ENCODE assay signal across 19 cellular contexts in genomic region chr6:11534561-11534960, GRCh38. TPM values are rescaled to one million over a fixed set of nuclear protein-coding genes. Genes with fewer than 3 reads are reported as not detected.
A peak's percentile ranks its signal among the peaks of the same experiment; 100 is the strongest.
DNase-seq lines count a peak whose midpoint lies in the region; ATAC-seq, FAIRE-seq and TF ChIP-seq lines count a peak whose summit lies in the region.
"Had no signal": no experiment of that assay in that cellular context is flagged by ENCODE, and none has a peak within 500 bp of the region (broad histone marks: within the 10 kb centered on the region; RNA-seq: fewer than 3 reads in every experiment).

No MANE protein-coding gene starts in this region.

- no peaks in the 10 kb centered on the region for H4K20me1 ChIP-seq in HepG2 (ENCODE audit: insufficient read depth, low read length)

- peak overlapping the region; percentile 45 for H3K4me3 Mint-ChIP-seq in neural crest cell
- H3K4me3 Mint-ChIP-seq: CD14-positive monocyte, GM23338, HFFc6 had no signal

- peaks cover 20% of the 10 kb centered on the region for H3K4me1 Mint-ChIP-seq in neural crest cell

- WGBS in HepG2 (ENCODE audit: low lambda C conversion rate), result 48% methylated on average over 5 of the region's 5 CpGs
- 49% methylated on average over 5 of the region's 5 CpGs for WGBS in right lobe of liver (ENCODE audit: insufficient coverage, low coverage, low lambda C conversion rate, missing lambda C conversion rate)
- 65 to 82% (median 75%) methylated on average over 5 of the region's 5 CpGs for WGBS in small intestine, 3 donors

- H3K4me2 ChIP-seq in HepG2 (ENCODE audit: low read depth, low read length), result peak overlapping the region; percentile 58
- H3K4me2 ChIP-seq: A549, BLaER1, GM23338 had no signal

- H3K9ac ChIP-seq in HepG2 (ENCODE audit: insufficient read depth, low read depth, low read length), result no peak overlapping the region
- H3K9ac ChIP-seq: BLaER1 had no signal

- H3K9me3 Mint-ChIP-seq in neural crest cell, result no peaks in the 10 kb centered on the region
- H3K9me3 Mint-ChIP-seq: CD14-positive monocyte, GM23338, HFFc6 had no signal

- H3K27ac ChIP-seq in HepG2 (ENCODE audit: extremely low read length, insufficient read depth, low read length), result peak overlapping the region; percentile 27
- no peak overlapping the region for H3K27ac ChIP-seq in right lobe of liver
- no peak overlapping the region for H3K27ac ChIP-seq in small intestine (ENCODE audit: low read depth in 1 of 2, low read length in 1 of 2)
- H3K27ac ChIP-seq in A673 (ENCODE audit: low read depth, low read length, poor library complexity, severe bottlenecking), result no peak overlapping the region
- H3K27ac ChIP-seq: 22Rv1, A549, BLaER1 had no signal

- CTCF ChIA-PET in HepG2 (lab: Yijun Ruan, JAX; ENCODE audit: low intra/inter-chr PET ratio, low total read pairs), result no interaction called here
- CTCF ChIA-PET in A673 (lab: Charles Lee), result no interaction called here

- 0 out of 4 replicates have a peak, but pooled peaks of 1 of the 2 experiments have one; percentile 14 for TF ChIP-seq EP300 in HepG2 (IDR thresholded peaks at IDR 0.05; ENCODE audit: low read depth in 2 of 2, low read length in 2 of 2)
- no peak for TF ChIP-seq EP300 in HepG2 (CRISPR knock-in tag; IDR thresholded peaks at IDR 0.05; ENCODE audit: borderline replicate concordance)

- H3K79me2 ChIP-seq in HepG2 (ENCODE audit: insufficient read depth, low read length), result peaks cover 8% of the 10 kb centered on the region

- no peaks in the 10 kb centered on the region for H3K36me3 Mint-ChIP-seq in neural crest cell (ENCODE audit: low read depth)

- no peaks in the 10 kb centered on the region for H3K9me3 ChIP-seq in HepG2 (ENCODE audit: low read length)
- no peaks in the 10 kb centered on the region for H3K9me3 ChIP-seq in right lobe of liver
- no peaks in the 10 kb centered on the region for H3K9me3 ChIP-seq in small intestine (ENCODE audit: control insufficient read depth, low read depth)
- no peaks in the 10 kb centered on the region for H3K9me3 ChIP-seq in A673 (ENCODE audit: low read depth, low read length, poor library complexity, severe bottlenecking)
- H3K9me3 ChIP-seq: A549, BLaER1 had no signal

- FAIRE-seq in HepG2 (lab: Jason Lieb, UNC) (no peak), small intestine (lab: Jason Lieb, UNC) (no peak)
- FAIRE-seq: A549, GM12892 had no signal

- H3K4me3 ChIP-seq in HepG2 (replicated peaks in 1 of 3; ENCODE audit: insufficient read depth in 1 of 3, low read depth in 2 of 3, low read length in 3 of 3) (no peak overlapping the region), right lobe of liver (no peak overlapping the region), small intestine (ENCODE audit: low read depth in 1 of 2, low read length in 2 of 2) (no peak overlapping the region), A673 (ENCODE audit: low read depth, low read length, poor library complexity, severe bottlenecking) (no peak overlapping the region)
- H3K4me3 ChIP-seq: A549, BLaER1, GM23338 had no signal

- BruUV-seq in HepG2 (replicated peaks; lab: Mats Ljungman, UMichigan), result no TSS peak
- BruUV-seq in A673 (replicated peaks; lab: Mats Ljungman, UMichigan), result no TSS peak

- H3K4me1 ChIP-seq in HepG2 (ENCODE audit: insufficient read depth, low read length) (peaks cover 31% of the 10 kb centered on the region), right lobe of liver (peaks cover 0 to 24% (median 5%) of the 10 kb centered on the region in 4 donors), small intestine (ENCODE audit: control insufficient read depth in 2 of 2, insufficient read depth in 1 of 2, low read depth in 1 of 2, low read length in 1 of 2) (peaks cover 0 to 1% of the 10 kb centered on the region in 2 donors), A673 (ENCODE audit: insufficient read depth, low read length, poor library complexity, severe bottlenecking) (peaks cover 14% of the 10 kb centered on the region)

- H3K27me3 ChIP-seq in HepG2 (ENCODE audit: control insufficient read depth in 1 of 2, insufficient read depth in 2 of 2, low read length in 2 of 2) (no peaks in the 10 kb centered on the region; a peak in 1 of 5 replicates), right lobe of liver (no peaks in the 10 kb centered on the region), small intestine (ENCODE audit: control insufficient read depth in 2 of 2, insufficient read depth in 2 of 2, low read length in 2 of 2) (peaks cover 0 to 2% of the 10 kb centered on the region in 2 donors), A673 (replicated peaks; ENCODE audit: insufficient read depth, low read depth, low read length, poor library complexity) (no peaks in the 10 kb centered on the region)

- peak; percentile 59 for DNase-seq in HepG2 (ENCODE audit: low spot score)
- no peak for DNase-seq in right lobe of liver
- DNase-seq in neural crest cell (ENCODE audit: low read depth, low spot score), result no peak
- DNase-seq in small intestine, result peak; percentile 64
- no peak for DNase-seq in stimulated activated naive CD8-positive, alpha-beta T cell treated with anti-CD3 and anti-CD28 coated beads, Interleukin-15, Interleukin-2, amounts not matched to agents 100 U/mL and 50 U/mL, for 24 hours
- DNase-seq in A673 (ENCODE audit: low spot score), result no peak
- DNase-seq in epidermal melanocyte (ENCODE audit: insufficient read length, low spot score), result no peak
- DNase-seq: DMS153, DMS79, GDM1, H7, HFFc6 had no signal

- H3K27me3 Mint-ChIP-seq in neural crest cell (ENCODE audit: low read depth), result no peaks in the 10 kb centered on the region

- TF ChIP-seq CTCF in HepG2 (CRISPR knock-in tag; IDR thresholded peaks at IDR 0.05) (no peak), right lobe of liver (IDR thresholded peaks at IDR 0.05) (no peak), neural crest cell (conservative IDR thresholded peaks at IDR 0.05) (no peak), A673 (conservative IDR thresholded peaks at IDR 0.05; ENCODE audit: low read depth, low read length) (no peak)

- no peak for TF ChIP-seq POLR2A in HepG2 (IDR thresholded peaks at IDR 0.05; ENCODE audit: insufficient read depth in 1 of 2, low read depth in 2 of 2, low read length in 2 of 2)
- no peak for TF ChIP-seq POLR2A in right lobe of liver (IDR thresholded peaks at IDR 0.05)

- no peak for TF ChIP-seq RAD21 in HepG2 (CRISPR knock-in tag; IDR thresholded peaks at IDR 0.05)

- H3K27ac Mint-ChIP-seq in neural crest cell (ENCODE audit: unreplicated experiment), result no peak overlapping the region
- H3K27ac Mint-ChIP-seq: GM23338, HFFc6 had no signal

- ATAC-seq in HepG2 (no peak), right lobe of liver (no peak)
- ATAC-seq in stimulated activated naive CD8-positive, alpha-beta T cell treated with anti-CD3 and anti-CD28 coated beads, Interleukin-15, Interleukin-2, amounts not matched to agents 100 U/mL and 50 U/mL, for 24 hours, result no peak
- ATAC-seq: A549, GM23338, HCT116 had no signal

- POLR2A ChIA-PET in HepG2 (lab: Yijun Ruan, JAX) (no interaction called here), A673 (lab: Charles Lee; ENCODE audit: low non-redundant PET) (no interaction called here)

- intact Hi-C loops in HepG2 (cut with micrococcal nuclease; ENCODE audit: unreplicated experiment) (loop anchor here (10.0 kb wide), 1 partner anchor 480 kb away; the partner anchor contains the start of gene HIVEP1), right lobe of liver (cut with DNase I) (no loop called here), A673 (cut with micrococcal nuclease; ENCODE audit: unreplicated experiment) (no loop called here)

- peak overlapping the region; percentile 11 for H2AFZ ChIP-seq in HepG2 (ENCODE audit: low read length)
- H2AFZ ChIP-seq: GM23338 had no signal

- in situ Hi-C loops in HepG2 (cut with HindIII; ENCODE audit: extremely low pct_ligation_motif_present, low pct_unique_long_range_greater_than_20kb), result no loop called here

- no peaks in the 10 kb centered on the region for H3K36me3 ChIP-seq in HepG2 (replicated peaks in 1 of 2; ENCODE audit: control insufficient read depth in 1 of 2, insufficient read depth in 2 of 2, low read length in 2 of 2)
- H3K36me3 ChIP-seq in right lobe of liver, result no peaks in the 10 kb centered on the region
- no peaks in the 10 kb centered on the region for H3K36me3 ChIP-seq in small intestine (ENCODE audit: control insufficient read depth in 2 of 2, insufficient read depth in 2 of 2, low read length in 2 of 2)
- no peaks in the 10 kb centered on the region for H3K36me3 ChIP-seq in A673 (ENCODE audit: insufficient read depth, low read length, poor library complexity, severe bottlenecking)
- H3K36me3 ChIP-seq: BLaER1 had no signal

RNA-seq across cellular contexts. Expression of gene TMEM170B, which starts 3.0 kb away (rescaled TPM):
- total RNA-seq in HepG2 (2016; rRNA removed; fragmentation: Illumina TruSeq; extraction: Trizol), result 9.4 and 14.3 TPM in 2 replicates
- 1.4 and 1.6 TPM in 2 replicates for total RNA-seq in HepG2 (2016; cell fraction: cytosol; rRNA removed; fragmentation: Illumina TruSeq; extraction: Trizol; ENCODE audit: low read depth)
- 9.0 and 13.6 TPM in 2 replicates for total RNA-seq in HepG2 (2016; cell fraction: insoluble cytoplasmic fraction; rRNA removed; fragmentation: Illumina TruSeq; extraction: Trizol)
- 7.9 and 8.7 TPM in 2 replicates for total RNA-seq in HepG2 (2016; cell fraction: membrane; rRNA removed; fragmentation: Illumina TruSeq; extraction: Trizol)
- 9.9 and 10.4 TPM in 2 replicates for total RNA-seq in HepG2 (2016; cell fraction: nucleus; rRNA removed; fragmentation: Illumina TruSeq; extraction: Trizol)
- polyA plus RNA-seq in HepG2 (2011; rRNA removed), result 3.3 and 3.6 TPM in 2 replicates
- polyA plus RNA-seq in HepG2 (2011; cell fraction: cytosol; rRNA removed), result 1.2 and 2.6 TPM in 2 replicates
- 1.1 and 2.2 TPM in 2 replicates for polyA plus RNA-seq in HepG2 (2011; cell fraction: nucleus; rRNA removed)
- polyA plus RNA-seq in HepG2 (2012), result 7.5 and 8.3 TPM in 2 replicates
- polyA plus RNA-seq in HepG2 (2016; cell fraction: cytosol; fragmentation: Illumina TruSeq; extraction: Trizol; ENCODE audit: low read depth), result 1.3 and 1.4 TPM in 2 replicates
- 10.8 and 11.9 TPM in 2 replicates for polyA plus RNA-seq in HepG2 (2016; cell fraction: insoluble cytoplasmic fraction; fragmentation: Illumina TruSeq; extraction: Trizol; ENCODE audit: low read depth)
- polyA plus RNA-seq in HepG2 (2016; cell fraction: membrane; fragmentation: Illumina TruSeq; extraction: Trizol; ENCODE audit: low read depth), result 4.8 and 5.2 TPM in 2 replicates
- 9.8 and 9.9 TPM in 2 replicates for polyA plus RNA-seq in HepG2 (2016; cell fraction: nucleus; fragmentation: Illumina TruSeq; extraction: Trizol; ENCODE audit: insufficient read depth, low read depth)
- 2.0 and 5.2 TPM in 2 replicates for polyA minus RNA-seq in HepG2 (2011; rRNA and poly(A)+ RNA removed; ENCODE audit: low replicate concordance)
- polyA minus RNA-seq in HepG2 (2011; cell fraction: cytosol; rRNA and poly(A)+ RNA removed), result 7.0 and 10.9 TPM in 2 replicates
- polyA minus RNA-seq in HepG2 (2011; cell fraction: nucleus; rRNA and poly(A)+ RNA removed), result 9.0 and 12.9 TPM in 2 replicates
- 1 to 10 TPM; 3.6 to 6.7 (median 5.0) TPM for total RNA-seq in right lobe of liver
- total RNA-seq in neural crest cell, result 19.3 and 20.3 TPM in 2 replicates
- polyA plus RNA-seq in small intestine, result 1 to 10 TPM in 1 of 3 donors, under 1 TPM in 2; under 0.01 to 1.0 (median 0.54) TPM
- 9.5 and 11.4 TPM in 2 replicates for total RNA-seq in A673 (2021)

Comparison
In these comparisons a context has a peak if more than half of its experiments do, and no peak if none do; other contexts are left out.
1. DNase-seq: peak in HepG2 (single experiment) and small intestine (single experiment); none in right lobe of liver (0 of 3), neural crest cell (single experiment), stimulated activated naive CD8-positive, alpha-beta T cell treated with anti-CD3 and anti-CD28 coated beads, Interleukin-15, Interleukin-2, amounts not matched to agents 100 U/mL and 50 U/mL, for 24 hours (single experiment), A673 (single experiment) and epidermal melanocyte (single experiment).